Comparison of ENCODE assay signal across 19 cellular contexts in the genomic region with DNA sequence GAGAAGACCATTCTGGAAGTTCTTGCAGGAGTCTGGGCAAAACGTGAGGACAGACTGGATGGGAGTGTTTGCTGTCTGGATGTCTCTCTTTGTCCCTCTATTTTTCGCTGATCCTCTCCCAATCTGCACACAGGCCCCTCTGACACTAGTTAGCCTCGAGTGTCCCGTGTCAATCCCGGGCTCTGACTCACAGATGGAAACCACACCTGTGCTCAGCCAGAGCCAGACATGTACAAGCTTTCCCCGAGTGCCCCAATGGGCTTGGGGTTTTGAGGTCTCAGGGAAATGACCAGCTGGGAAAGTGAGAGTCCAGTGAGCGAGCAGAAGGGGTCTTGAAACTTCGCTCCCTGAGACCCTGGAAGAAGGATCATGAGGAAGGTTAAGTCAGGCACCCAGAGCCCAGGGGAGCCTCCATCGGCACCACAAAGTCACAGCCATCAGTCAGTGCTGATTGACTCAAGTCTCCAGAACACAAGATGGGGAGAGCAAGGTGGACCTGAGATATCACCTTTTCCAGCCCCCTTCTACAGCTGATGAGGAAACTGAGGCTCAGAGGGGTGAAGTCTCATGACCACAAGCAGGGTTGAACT. TPM values are rescaled to one million over a fixed set of nuclear protein-coding genes. Genes with fewer than 3 reads are reported as not detected.
A peak's percentile ranks its signal among the peaks of the same experiment; 100 is the strongest.
DNase-seq lines count a peak whose midpoint lies in the region; ATAC-seq and TF ChIP-seq lines count a peak whose summit lies in the region.
"Had no signal": no experiment of that assay in that cellular context is flagged by ENCODE, and none has a peak within 500 bp of the region (broad histone marks: within the 10 kb centered on the region; RNA-seq: fewer than 3 reads in every experiment).

No MANE protein-coding gene starts in this region.

- H3K27ac ChIP-seq in RWPE2 (ENCODE audit: poor library complexity, severe bottlenecking) (no peak overlapping the region), brain microvascular endothelial cell (no peak overlapping the region)
- no peak overlapping the region for H3K27ac ChIP-seq in naive thymus-derived CD4-positive, alpha-beta T cell (ENCODE audit: low read depth, low read length)
- H3K27ac ChIP-seq: HL-60 had no signal

- CTCF ChIA-PET in activated CD8-positive, alpha-beta memory T cell treated with anti-CD3 and anti-CD28 coated beads, Interleukin-2, amount 10 ng/mL, durations not matched to agents 7 days and 5 days (lab: Charles Lee): interaction anchor here (1.2 to 1.5 kb wide), 2 partner anchors 29 to 160 kb away, joined by 3 to 5 read pairs; no protein-coding TSS in a partner anchor
- CTCF ChIA-PET in naive thymus-derived CD4-positive, alpha-beta T cell (lab: Charles Lee): interaction anchor here (0.7 kb wide), 1 partner anchor 10 kb away, joined by 4 read pairs; no protein-coding TSS in a partner anchor

- in situ Hi-C loops in brain microvascular endothelial cell (cut with HindIII; ENCODE audit: low pct_ligation_motif_present, low sequenced_read_pairs): no loop called here

- H3K36me3 Mint-ChIP-seq in activated CD8-positive, alpha-beta memory T cell treated with anti-CD3 and anti-CD28 coated beads, Interleukin-2, amount 10 ng/mL, durations not matched to agents 7 days and 5 days: peaks cover 27% of the 10 kb centered on the region
- H3K36me3 Mint-ChIP-seq in stimulated activated naive B cell treated with anti-CD40 and anti-IgM and Interleukin-4, amounts not matched to agents 10 μg/mL and 1 μg/mL and 100 μg/mL, for 72 hours: peaks cover 34 to 42% of the 10 kb centered on the region in 2 donors
- peaks cover 8 to 37% (median 9%) of the 10 kb centered on the region in 5 donors for H3K36me3 Mint-ChIP-seq in naive thymus-derived CD4-positive, alpha-beta T cell

- H3K36me3 ChIP-seq in RWPE2 (ENCODE audit: low read depth) (peaks cover 2% of the 10 kb centered on the region), brain microvascular endothelial cell (replicated peaks) (peaks cover 24% of the 10 kb centered on the region)
- peaks cover 3 to 31% (median 5%) of the 10 kb centered on the region in 3 experiments for H3K36me3 ChIP-seq in naive thymus-derived CD4-positive, alpha-beta T cell (ENCODE audit: control insufficient read depth in 2 of 3, insufficient read depth in 3 of 3, low read length in 3 of 3)

- H3K4me1 ChIP-seq in RWPE2 (ENCODE audit: insufficient read depth, poor library complexity, severe bottlenecking): no peaks in the 10 kb centered on the region
- H3K4me1 ChIP-seq in naive thymus-derived CD4-positive, alpha-beta T cell (ENCODE audit: control insufficient read depth in 2 of 2, insufficient read depth in 2 of 2, low read length in 2 of 2): no peaks in the 10 kb centered on the region

- intact Hi-C loops in naive thymus-derived CD4-positive, alpha-beta T cell (cut with micrococcal nuclease): no loop called here

- peak; percentile 28 for DNase-seq in activated CD8-positive, alpha-beta memory T cell treated with anti-CD3 and anti-CD28 coated beads, Interleukin-2, amount 10 ng/mL, durations not matched to agents 7 days and 5 days
- DNase-seq in activated CD8-positive, alpha-beta memory T cell treated with anti-CD3 and anti-CD28 coated beads, Interleukin-2, amount 50 U/mL, for 4 hours: no peak
- DNase-seq in RWPE2 (ENCODE audit: low spot score): no peak
- DNase-seq in islet precursor cell: peak; percentile 39
- no peak for DNase-seq in stimulated activated naive B cell treated with anti-CD40 and anti-IgM and Interleukin-4, amounts not matched to agents 10 μg/mL and 1 μg/mL and 100 μg/mL, for 72 hours
- DNase-seq in DMS79 treated with DMSO at 0.1 percent for 48 hours (lab: John Stamatoyannopoulos, UW): no peak
- DNase-seq in brain microvascular endothelial cell: no peak
- no peak for DNase-seq in naive thymus-derived CD4-positive, alpha-beta T cell
- DNase-seq: ACHN; C1 segment of cervical spinal cord; CD4-positive, alpha-beta T cell; DMS153; DND-41; GDM1; H7 had no signal

- H3K27me3 Mint-ChIP-seq in activated CD8-positive, alpha-beta memory T cell treated with anti-CD3 and anti-CD28 coated beads, Interleukin-2, amount 10 ng/mL, durations not matched to agents 7 days and 5 days: peaks cover 5% of the 10 kb centered on the region
- peaks cover 0 to 9% of the 10 kb centered on the region in 2 donors for H3K27me3 Mint-ChIP-seq in stimulated activated naive B cell treated with anti-CD40 and anti-IgM and Interleukin-4, amounts not matched to agents 10 μg/mL and 1 μg/mL and 100 μg/mL, for 72 hours
- H3K27me3 Mint-ChIP-seq in naive thymus-derived CD4-positive, alpha-beta T cell: peaks cover 0 to 7% (median 0%) of the 10 kb centered on the region in 5 donors
- H3K27me3 Mint-ChIP-seq: CD4-positive, alpha-beta T cell had no signal

- H3K4me3 ChIP-seq in RWPE2 (ENCODE audit: severe bottlenecking) (no peak overlapping the region), brain microvascular endothelial cell (ENCODE audit: low read depth, low read length) (no peak overlapping the region)
- no peak overlapping the region for H3K4me3 ChIP-seq in naive thymus-derived CD4-positive, alpha-beta T cell (ENCODE audit: low read length)
- H3K4me3 ChIP-seq: GM23338 had no signal

- H3K27ac Mint-ChIP-seq in activated CD8-positive, alpha-beta memory T cell treated with anti-CD3 and anti-CD28 coated beads, Interleukin-2, amount 10 ng/mL, durations not matched to agents 7 days and 5 days: no peak overlapping the region
- peak overlapping the region; percentile 47 for H3K27ac Mint-ChIP-seq in stimulated activated naive B cell treated with anti-CD40 and anti-IgM and Interleukin-4, amounts not matched to agents 10 μg/mL and 1 μg/mL and 100 μg/mL, for 72 hours
- no peak overlapping the region for H3K27ac Mint-ChIP-seq in naive thymus-derived CD4-positive, alpha-beta T cell
- H3K27ac Mint-ChIP-seq: B cell; CD4-positive, alpha-beta T cell; GM23338 had no signal

- H3K4me3 Mint-ChIP-seq in activated CD8-positive, alpha-beta memory T cell treated with anti-CD3 and anti-CD28 coated beads, Interleukin-2, amount 10 ng/mL, durations not matched to agents 7 days and 5 days: no peak overlapping the region
- no peak overlapping the region for H3K4me3 Mint-ChIP-seq in stimulated activated naive B cell treated with anti-CD40 and anti-IgM and Interleukin-4, amounts not matched to agents 10 μg/mL and 1 μg/mL and 100 μg/mL, for 72 hours
- no peak overlapping the region for H3K4me3 Mint-ChIP-seq in naive thymus-derived CD4-positive, alpha-beta T cell
- H3K4me3 Mint-ChIP-seq: B cell; CD4-positive, alpha-beta T cell; GM23338 had no signal

- no peak for ATAC-seq in activated CD8-positive, alpha-beta memory T cell treated with anti-CD3 and anti-CD28 coated beads, Interleukin-2, amount 10 ng/mL, durations not matched to agents 7 days and 5 days
- ATAC-seq in RWPE2 (ENCODE audit: low read depth): 0 out of 3 replicates have a peak, but pooled peaks have one; percentile 22
- no peak for ATAC-seq in stimulated activated naive B cell treated with anti-CD40 and anti-IgM and Interleukin-4, amounts not matched to agents 10 μg/mL and 1 μg/mL and 100 μg/mL, for 72 hours (replicated peaks)
- ATAC-seq in naive thymus-derived CD4-positive, alpha-beta T cell: no peak
- ATAC-seq: GM23338 had no signal

- POLR2A ChIA-PET in naive thymus-derived CD4-positive, alpha-beta T cell (lab: Charles Lee): no interaction called here

- no peaks in the 10 kb centered on the region for H3K9me3 ChIP-seq in RWPE2 (ENCODE audit: severe bottlenecking)
- H3K9me3 ChIP-seq in naive thymus-derived CD4-positive, alpha-beta T cell (ENCODE audit: control insufficient read depth in 2 of 3, low read length in 3 of 3): no peaks in the 10 kb centered on the region

- no peaks in the 10 kb centered on the region for H3K9me3 Mint-ChIP-seq in activated CD8-positive, alpha-beta memory T cell treated with anti-CD3 and anti-CD28 coated beads, Interleukin-2, amount 10 ng/mL, durations not matched to agents 7 days and 5 days (ENCODE audit: low read depth)
- no peaks in the 10 kb centered on the region for H3K9me3 Mint-ChIP-seq in stimulated activated naive B cell treated with anti-CD40 and anti-IgM and Interleukin-4, amounts not matched to agents 10 μg/mL and 1 μg/mL and 100 μg/mL, for 72 hours
- no peaks in the 10 kb centered on the region for H3K9me3 Mint-ChIP-seq in naive thymus-derived CD4-positive, alpha-beta T cell
- H3K9me3 Mint-ChIP-seq: CD4-positive, alpha-beta T cell; GM23338 had no signal

- TF ChIP-seq CTCF in RWPE2 (IDR thresholded peaks at IDR 0.05; ENCODE audit: poor library complexity, severe bottlenecking): no peak
- TF ChIP-seq CTCF in brain microvascular endothelial cell (IDR thresholded peaks at IDR 0.05; ENCODE audit: low read depth, low read length, missing control alignments): no peak

- H3K27me3 ChIP-seq in RWPE2 (ENCODE audit: insufficient read depth, poor library complexity, severe bottlenecking) (no peaks in the 10 kb centered on the region), brain microvascular endothelial cell (replicated peaks) (no peaks in the 10 kb centered on the region)
- H3K27me3 ChIP-seq in naive thymus-derived CD4-positive, alpha-beta T cell (ENCODE audit: control insufficient read depth in 2 of 2, insufficient read depth in 2 of 2, low read length in 2 of 2): no peaks in the 10 kb centered on the region

- peaks cover 21% of the 10 kb centered on the region for H3K4me1 Mint-ChIP-seq in activated CD8-positive, alpha-beta memory T cell treated with anti-CD3 and anti-CD28 coated beads, Interleukin-2, amount 10 ng/mL, durations not matched to agents 7 days and 5 days
- H3K4me1 Mint-ChIP-seq in stimulated activated naive B cell treated with anti-CD40 and anti-IgM and Interleukin-4, amounts not matched to agents 10 μg/mL and 1 μg/mL and 100 μg/mL, for 72 hours: peaks cover 2 to 5% of the 10 kb centered on the region in 2 donors
- peaks cover 6 to 17% (median 14%) of the 10 kb centered on the region in 7 donors for H3K4me1 Mint-ChIP-seq in naive thymus-derived CD4-positive, alpha-beta T cell

RNA-seq across cellular contexts. Expression of a gene that starts 13.9 kb away (rescaled TPM):
- total RNA-seq in activated CD8-positive, alpha-beta memory T cell treated with anti-CD3 and anti-CD28 coated beads, Interleukin-2, amount 10 ng/mL, durations not matched to agents 7 days and 5 days: 10 to 100 TPM; 82.6 to 86.4 TPM
- total RNA-seq in naive thymus-derived CD4-positive, alpha-beta T cell: 100 to 1,000 TPM in 1 of 5 experiments, 10 to 100 TPM in 4; 30.1 to 133 (median 66.9) TPM
- 10 to 100 TPM; 13.4 to 14.9 TPM for polyA plus RNA-seq in naive thymus-derived CD4-positive, alpha-beta T cell

RNA-seq across cellular contexts. Expression of a gene that starts 23.8 kb away (rescaled TPM):
- total RNA-seq in activated CD8-positive, alpha-beta memory T cell treated with anti-CD3 and anti-CD28 coated beads, Interleukin-2, amount 10 ng/mL, durations not matched to agents 7 days and 5 days: 10 to 100 TPM; 17.0 to 22.6 TPM
- 1 to 10 TPM in 1 of 5 experiments, not detected in 4; 1.2 TPM for total RNA-seq in naive thymus-derived CD4-positive, alpha-beta T cell
- not detected for polyA plus RNA-seq in naive thymus-derived CD4-positive, alpha-beta T cell
- total RNA-seq: A172; B cell; CD4-positive, alpha-beta T cell; GM23338; H7 had no signal
- polyA plus RNA-seq: GM23338 had no signal

RNA-seq across cellular contexts. Expression of a gene that starts 27.5 kb away (rescaled TPM):
- total RNA-seq in activated CD8-positive, alpha-beta memory T cell treated with anti-CD3 and anti-CD28 coated beads, Interleukin-2, amount 10 ng/mL, durations not matched to agents 7 days and 5 days: 10 to 100 TPM; 55.6 to 61.6 TPM
- 10 to 100 TPM in 4 of 5 experiments, 1 to 10 TPM in 1; 8.6 to 91.1 (median 18.4) TPM for total RNA-seq in naive thymus-derived CD4-positive, alpha-beta T cell
- 10 to 100 TPM in 1 of 2 donors, 1 to 10 TPM in 1; 6.2 to 14.9 TPM for polyA plus RNA-seq in naive thymus-derived CD4-positive, alpha-beta T cell
- total RNA-seq: GM23338, H7 had no signal

Comparison
In these comparisons a context has a peak if more than half of its experiments do, and no peak if none do; other contexts are left out.
1. DNase-seq: peak in activated CD8-positive, alpha-beta memory T cell treated with anti-CD3 and anti-CD28 coated beads, Interleukin-2, amount 10 ng/mL, durations not matched to agents 7 days and 5 days (single experiment) and islet precursor cell (single experiment); none in activated CD8-positive, alpha-beta memory T cell treated with anti-CD3 and anti-CD28 coated beads, Interleukin-2, amount 50 U/mL, for 4 hours (single experiment), RWPE2 (single experiment), stimulated activated naive B cell treated with anti-CD40 and anti-IgM and Interleukin-4, amounts not matched to agents 10 μg/mL and 1 μg/mL and 100 μg/mL, for 72 hours (single experiment), DMS79 treated with DMSO at 0.1 percent for 48 hours (single experiment), brain microvascular endothelial cell (single experiment) and naive thymus-derived CD4-positive, alpha-beta T cell (0 of 9).
2. RNA of a gene that starts 23.8 kb away (total RNA-seq): 17.0 to 22.6 TPM in activated CD8-positive, alpha-beta memory T cell treated with anti-CD3 and anti-CD28 coated beads, Interleukin-2, amount 10 ng/mL, durations not matched to agents 7 days and 5 days; 1.2 TPM in naive thymus-derived CD4-positive, alpha-beta T cell; every median in the first group is over 4 times any median in the second.